In the genomic region with DNA sequence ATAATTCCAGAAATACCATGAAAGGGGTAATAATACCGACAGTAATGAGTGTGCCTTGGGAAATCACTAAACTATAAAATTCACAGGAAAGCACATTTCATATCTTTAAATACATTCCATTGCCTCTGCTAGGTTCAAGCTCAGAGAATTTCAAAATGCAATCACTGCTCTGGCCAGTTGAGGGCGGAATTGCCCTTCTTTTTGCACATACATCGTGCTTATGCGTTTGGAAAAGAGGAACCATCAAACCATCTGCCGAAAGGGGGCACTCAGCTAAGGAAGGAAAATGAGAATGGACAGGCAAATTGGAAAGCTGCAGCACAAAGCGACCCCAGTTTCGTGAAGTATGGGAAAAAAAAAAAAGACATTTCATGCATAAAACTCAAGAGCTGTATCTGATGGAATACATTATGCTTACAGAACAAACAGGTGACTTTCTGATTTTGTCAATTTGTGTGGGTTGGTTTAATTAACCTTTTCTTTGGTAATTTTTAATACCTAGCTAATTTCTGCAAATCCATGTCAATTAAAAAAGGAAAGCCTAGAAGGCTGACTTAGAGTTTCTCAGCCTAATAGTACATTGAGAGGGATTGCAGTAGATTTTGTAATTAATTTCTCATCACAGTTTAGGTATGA, we compare ENCODE assay signal across 8 cellular contexts.
DNase-seq lines count a peak whose midpoint lies in the region; ATAC-seq, FAIRE-seq and TF ChIP-seq lines count a peak whose summit lies in the region.

No MANE protein-coding gene starts in this region.

- CTCF ChIA-PET in mammary epithelial cell (lab: Charles Lee; ENCODE audit: low non-redundant PET), result interaction anchor here (0.6 to 0.7 kb wide), 2 partner anchors 890 to 1435 kb away, joined by 3 to 5 read pairs; no protein-coding TSS in a partner anchor

- no peak overlapping the region for H2AFZ ChIP-seq in mammary epithelial cell (ENCODE audit: low read depth, low read length)

- peak; percentile 90 for FAIRE-seq in GM18507 (lab: Jason Lieb, UNC)

- dilution Hi-C loops in mammary epithelial cell (cut with HindIII; ENCODE audit: low sequenced_read_pairs), result no loop called here

- H3K4me3 ChIP-seq in mammary epithelial cell (replicated peaks in 1 of 3; ENCODE audit: insufficient read depth in 1 of 3, low read depth in 2 of 3, low read length in 3 of 3) (no peak overlapping the region), kidney epithelial cell (ENCODE audit: low read depth, low read length) (no peak overlapping the region)

- no peaks in the 10 kb centered on the region for H3K79me2 ChIP-seq in mammary epithelial cell (ENCODE audit: insufficient read depth, low read length)

- no peak overlapping the region for H3K27ac ChIP-seq in mammary epithelial cell (ENCODE audit: insufficient read depth, low read depth, low read length)

- H3K36me3 ChIP-seq in mammary epithelial cell (ENCODE audit: insufficient read depth, low read length), result no peaks in the 10 kb centered on the region
- no peaks in the 10 kb centered on the region for H3K36me3 ChIP-seq in kidney epithelial cell (ENCODE audit: control insufficient read depth, insufficient read depth, low read length)

- in situ Hi-C loops in mammary epithelial cell (cut with MboI; ENCODE audit: low sequenced_read_pairs in 2 of 2), result no loop called here

- intact Hi-C loops in mammary epithelial cell (cut with micrococcal nuclease), result loop anchor here (2.0 to 5.0 kb wide), 2 partner anchors 1226 to 1858 kb away; no protein-coding TSS in a partner anchor

- no peaks in the 10 kb centered on the region for H3K9me3 ChIP-seq in mammary epithelial cell (replicated peaks; ENCODE audit: insufficient read depth, low read length)

- H3K4me2 ChIP-seq in mammary epithelial cell (ENCODE audit: insufficient read depth, low read depth, low read length), result no peak overlapping the region

- no peaks in the 10 kb centered on the region for H4K20me1 ChIP-seq in mammary epithelial cell (ENCODE audit: insufficient read depth, low read length)

- 3% methylated on average over 7 of the region's 7 CpGs for WGBS in mammary epithelial cell (ENCODE audit: low coverage, missing lambda C conversion rate)

- H3K9ac ChIP-seq in mammary epithelial cell (ENCODE audit: insufficient read depth, low read length), result no peak overlapping the region

- peak; percentile 93 to 98 for TF ChIP-seq CTCF in mammary epithelial cell (conservative IDR thresholded peaks at IDR 0.05 in 1 of 2, IDR thresholded peaks at IDR 0.05 in 1 of 2; ENCODE audit: extremely low read depth in 1 of 2, insufficient read depth in 1 of 2, low read depth in 1 of 2, low read length in 2 of 2)
- TF ChIP-seq CTCF in kidney epithelial cell (IDR thresholded peaks at IDR 0.05; ENCODE audit: insufficient read depth, low read length, poor library complexity, severe bottlenecking), result peak; percentile 98

- no peaks in the 10 kb centered on the region for H3K27me3 ChIP-seq in mammary epithelial cell (ENCODE audit: insufficient read depth, low read length)
- H3K27me3 ChIP-seq in kidney epithelial cell (ENCODE audit: control insufficient read depth, insufficient read depth, low read length), result no peaks in the 10 kb centered on the region

- H3K4me1 ChIP-seq in mammary epithelial cell (ENCODE audit: insufficient read depth, low read length), result no peaks in the 10 kb centered on the region

- ATAC-seq in HG02852 (IDR thresholded peaks at IDR 0.05; ENCODE audit: unreplicated experiment), result peak; percentile 99

- peak; percentile 71 for DNase-seq in AG08395 (ENCODE audit: low spot score)
- DNase-seq in GM18507 (ENCODE audit: extremely low spot score, insufficient read length, low read depth), result peak; percentile 30
- peak; percentile 86 for DNase-seq in NCI-H1092 (lab: John Stamatoyannopoulos, UW)
- peak; percentile 44 for DNase-seq in SHP77 treated with DMSO at 0.1 percent for 48 hours (lab: John Stamatoyannopoulos, UW)
- peak; percentile 55 for DNase-seq in mammary epithelial cell
- DNase-seq in kidney epithelial cell (ENCODE audit: low read depth), result peak; percentile 48
- peak; percentile 12 to 28 (median 18) for DNase-seq in stimulated activated CD4-positive, alpha-beta T cell treated with anti-CD3 and anti-CD28 coated beads, TNF-alpha, amount 100 ng/mL, for 48 hours (ENCODE audit: low read depth in 3 of 3)

- BruUV-seq in mammary epithelial cell (replicated peaks; lab: Mats Ljungman, UMichigan), result no TSS peak

Comparison
In these comparisons a context has a peak if more than half of its experiments do, and no peak if none do; other contexts are left out.
1. DNase-seq: peak in every context shown above with its lines; median percentile 86 in NCI-H1092; 71 in AG08395; 55 in mammary epithelial cell; 48 in kidney epithelial cell; 44 in SHP77 treated with DMSO at 0.1 percent for 48 hours; 30 in GM18507; 18 in stimulated activated CD4-positive, alpha-beta T cell treated with anti-CD3 and anti-CD28 coated beads, TNF-alpha, amount 100 ng/mL, for 48 hours.